In genomic region chr1:44652445-44653106, GRCh38 we compare ENCODE assay signal across 9 cellular contexts. TPM values are rescaled to one million over a fixed set of nuclear protein-coding genes. Genes with fewer than 3 reads are reported as not detected.
DNase-seq lines count a peak whose midpoint lies in the region; ATAC-seq, FAIRE-seq and TF ChIP-seq lines count a peak whose summit lies in the region.
"Had no signal": no experiment of that assay in that cellular context is flagged by ENCODE, and none has a peak within 500 bp of the region (broad histone marks: within the 10 kb centered on the region; RNA-seq: fewer than 3 reads in every experiment).

No MANE protein-coding gene starts in this region.

- WGBS in HepG2 (ENCODE audit: low lambda C conversion rate) = 62% methylated on average over 6 of the region's 7 CpGs

- ATAC-seq in HG02642 (IDR thresholded peaks at IDR 0.05; ENCODE audit: poor library complexity, unreplicated experiment) (peak; percentile 67), HepG2 (peak; percentile 81), HG02610 (IDR thresholded peaks at IDR 0.05; ENCODE audit: unreplicated experiment) (no peak)

- H3K79me2 ChIP-seq in HepG2 (ENCODE audit: insufficient read depth, low read length) = no peaks in the 10 kb centered on the region

- CTCF ChIA-PET in HepG2 (lab: Yijun Ruan, JAX; ENCODE audit: low intra/inter-chr PET ratio, low total read pairs) = interaction anchor here (1.7 to 2.1 kb wide), 2 partner anchors 43 to 45 kb away, joined by 4 to 18 read pairs; no protein-coding TSS in a partner anchor

- TF ChIP-seq EP300 in HepG2 (IDR thresholded peaks at IDR 0.05; ENCODE audit: low read depth in 2 of 2, low read length in 2 of 2) = no peak
- TF ChIP-seq EP300 in HepG2 (CRISPR knock-in tag; IDR thresholded peaks at IDR 0.05; ENCODE audit: borderline replicate concordance) = no peak

- no peaks in the 10 kb centered on the region for H3K9me3 ChIP-seq in HepG2 (ENCODE audit: low read length)

- DNase-seq in ELF-1 (ENCODE audit: low read depth, low spot score) (peak; percentile 85), NCI-H345 treated with DMSO at 0.1 percent for 48 hours (lab: John Stamatoyannopoulos, UW; ENCODE audit: unreplicated experiment) (peak; percentile 13), choroid plexus epithelial cell (ENCODE audit: low read depth) (peak; percentile 73), HepG2 (ENCODE audit: low spot score) (peak; percentile 46)
- DNase-seq in activated CD4-positive, alpha-beta T cell treated with anti-CD3 and anti-CD28 coated beads for 48 hours = peak; percentile 83
- DNase-seq in stimulated activated CD8-positive, alpha-beta memory T cell treated with anti-CD3 and anti-CD28 coated beads, Interleukin-12 subunit alpha, Interleukin-12 subunit beta, amount 100 ng/mL, for 1 hour (ENCODE audit: low read depth) = peak; percentile 59

- FAIRE-seq in HepG2 (lab: Jason Lieb, UNC) = peak; percentile 85

- H3K4me2 ChIP-seq in HepG2 (ENCODE audit: low read depth, low read length) = no peak overlapping the region

- H4K20me1 ChIP-seq in HepG2 (ENCODE audit: insufficient read depth, low read length) = no peaks in the 10 kb centered on the region

- H3K36me3 ChIP-seq in HepG2 (replicated peaks in 1 of 2; ENCODE audit: control insufficient read depth in 1 of 2, insufficient read depth in 2 of 2, low read length in 2 of 2) = peaks cover 29 to 43% of the 10 kb centered on the region in 2 experiments

- H2AFZ ChIP-seq in HepG2 (ENCODE audit: low read length) = no peak overlapping the region

- H3K9ac ChIP-seq in HepG2 (ENCODE audit: insufficient read depth, low read depth, low read length) = no peak overlapping the region

- peak; percentile 88 for TF ChIP-seq RAD21 in HepG2 (CRISPR knock-in tag; IDR thresholded peaks at IDR 0.05)

- intact Hi-C loops in HepG2 (cut with micrococcal nuclease; ENCODE audit: unreplicated experiment) = loop anchor here (1.0 to 5.0 kb wide), 3 partner anchors 43 to 274 kb away; no protein-coding TSS in a partner anchor

- TF ChIP-seq POLR2A in HepG2 (IDR thresholded peaks at IDR 0.05; ENCODE audit: insufficient read depth in 1 of 2, low read depth in 2 of 2, low read length in 2 of 2) = 0 out of 4 replicates have a peak, but pooled peaks of 1 of the 2 experiments have one; percentile 7

- no peak overlapping the region for H3K4me3 ChIP-seq in choroid plexus epithelial cell (ENCODE audit: low read depth, low read length)
- no peak overlapping the region for H3K4me3 ChIP-seq in HepG2 (replicated peaks in 1 of 3; ENCODE audit: insufficient read depth in 1 of 3, low read depth in 2 of 3, low read length in 3 of 3)

- TF ChIP-seq CTCF in choroid plexus epithelial cell (conservative IDR thresholded peaks at IDR 0.05; ENCODE audit: low read depth, low read length) (peak; percentile 95), HepG2 (CRISPR knock-in tag; IDR thresholded peaks at IDR 0.05) (peak; percentile 96)

- POLR2A ChIA-PET in HepG2 (lab: Yijun Ruan, JAX) = interaction anchor here (0.8 to 3.7 kb wide), 7 partner anchors 8 to 78 kb away, joined by 3 to 25 read pairs (median 4); partner anchors contain the start of genes ARMH1, RNU5D-1 and TMEM53

- H3K27me3 ChIP-seq in HepG2 (ENCODE audit: control insufficient read depth in 1 of 2, insufficient read depth in 2 of 2, low read length in 2 of 2) = no peaks in the 10 kb centered on the region

- peaks cover 21% of the 10 kb centered on the region for H3K4me1 ChIP-seq in HepG2 (ENCODE audit: insufficient read depth, low read length)

- in situ Hi-C loops in HepG2 (cut with HindIII; ENCODE audit: extremely low pct_ligation_motif_present, low pct_unique_long_range_greater_than_20kb) = loop anchor here (5.0 kb wide), 1 partner anchor 45 kb away; no protein-coding TSS in a partner anchor

- no TSS peak for BruUV-seq in HepG2 (replicated peaks; lab: Mats Ljungman, UMichigan)

- no peak overlapping the region for H3K27ac ChIP-seq in HepG2 (ENCODE audit: extremely low read length, insufficient read depth, low read length)

TF ChIP-seq in HepG2, 621 proteins besides CTCF, POLR2A, EP300 and RAD21 (continues in another document):
- TF ChIP-seq ZFP91 (CRISPR knock-in tag; IDR thresholded peaks at IDR 0.05; ENCODE audit: borderline replicate concordance) = 0 out of 2 replicates have a peak, but pooled peaks have one; percentile 16

RNA-seq across cellular contexts. Expression of gene TMEM53, which starts 21.7 kb away (rescaled TPM):
- 12.6 and 13.8 TPM in 2 replicates for total RNA-seq in HepG2 (2016; rRNA removed; fragmentation: Illumina TruSeq; extraction: Trizol)
- 9.7 and 10.8 TPM in 2 replicates for total RNA-seq in HepG2 (2016; cell fraction: cytosol; rRNA removed; fragmentation: Illumina TruSeq; extraction: Trizol; ENCODE audit: low read depth)
- 11.0 and 12.5 TPM in 2 replicates for total RNA-seq in HepG2 (2016; cell fraction: insoluble cytoplasmic fraction; rRNA removed; fragmentation: Illumina TruSeq; extraction: Trizol)
- total RNA-seq in HepG2 (2016; cell fraction: membrane; rRNA removed; fragmentation: Illumina TruSeq; extraction: Trizol) = 11.8 and 17.4 TPM in 2 replicates
- 5.8 and 7.3 TPM in 2 replicates for total RNA-seq in HepG2 (2016; cell fraction: nucleus; rRNA removed; fragmentation: Illumina TruSeq; extraction: Trizol)
- 20.2 and 22.3 TPM in 2 replicates for polyA plus RNA-seq in HepG2 (2011; rRNA removed)
- polyA plus RNA-seq in HepG2 (2011; cell fraction: cytosol; rRNA removed) = 23.3 and 31.3 TPM in 2 replicates
- polyA plus RNA-seq in HepG2 (2011; cell fraction: nucleus; rRNA removed) = 16.1 and 17.2 TPM in 2 replicates
- 14.0 and 14.1 TPM in 2 replicates for polyA plus RNA-seq in HepG2 (2012)
- polyA plus RNA-seq in HepG2 (2016; cell fraction: cytosol; fragmentation: Illumina TruSeq; extraction: Trizol; ENCODE audit: low read depth) = 17.0 and 20.1 TPM in 2 replicates
- 14.9 and 21.4 TPM in 2 replicates for polyA plus RNA-seq in HepG2 (2016; cell fraction: insoluble cytoplasmic fraction; fragmentation: Illumina TruSeq; extraction: Trizol; ENCODE audit: low read depth)
- 17.6 and 20.4 TPM in 2 replicates for polyA plus RNA-seq in HepG2 (2016; cell fraction: membrane; fragmentation: Illumina TruSeq; extraction: Trizol; ENCODE audit: low read depth)
- polyA plus RNA-seq in HepG2 (2016; cell fraction: nucleus; fragmentation: Illumina TruSeq; extraction: Trizol; ENCODE audit: insufficient read depth, low read depth) = 14.6 and 19.8 TPM in 2 replicates
- polyA minus RNA-seq in HepG2 (2011; rRNA and poly(A)+ RNA removed; ENCODE audit: low replicate concordance) = 19.3 and 62.1 TPM in 2 replicates
- polyA minus RNA-seq in HepG2 (2011; cell fraction: cytosol; rRNA and poly(A)+ RNA removed) = 18.5 and 20.3 TPM in 2 replicates
- 5.9 and 6.3 TPM in 2 replicates for polyA minus RNA-seq in HepG2 (2011; cell fraction: nucleus; rRNA and poly(A)+ RNA removed)

RNA-seq across cellular contexts. Expression of gene ARMH1, which starts 21.9 kb away (rescaled TPM):
- total RNA-seq in HepG2 (2016; rRNA removed; fragmentation: Illumina TruSeq; extraction: Trizol) = not detected in 2 replicates
- total RNA-seq in HepG2 (2016; cell fraction: cytosol; rRNA removed; fragmentation: Illumina TruSeq; extraction: Trizol; ENCODE audit: low read depth) = not detected in 2 replicates
- total RNA-seq in HepG2 (2016; cell fraction: insoluble cytoplasmic fraction; rRNA removed; fragmentation: Illumina TruSeq; extraction: Trizol) = 0.35 TPM in 1 of 2 replicates, not detected in the other
- not detected in 2 replicates for total RNA-seq in HepG2 (2016; cell fraction: membrane; rRNA removed; fragmentation: Illumina TruSeq; extraction: Trizol)
- not detected in 2 replicates for total RNA-seq in HepG2 (2016; cell fraction: nucleus; rRNA removed; fragmentation: Illumina TruSeq; extraction: Trizol)
- 0.69 and 1.1 TPM in 2 replicates for polyA plus RNA-seq in HepG2 (2011; rRNA removed)
- 0.37 and 0.52 TPM in 2 replicates for polyA plus RNA-seq in HepG2 (2011; cell fraction: cytosol; rRNA removed)
- polyA plus RNA-seq in HepG2 (2011; cell fraction: nucleus; rRNA removed) = 5.8 and 7.5 TPM in 2 replicates
- polyA plus RNA-seq in HepG2 (2012) = 0.35 and 1.7 TPM in 2 replicates
- polyA plus RNA-seq in HepG2 (2016; cell fraction: cytosol; fragmentation: Illumina TruSeq; extraction: Trizol; ENCODE audit: low read depth) = not detected in 2 replicates
- polyA plus RNA-seq in HepG2 (2016; cell fraction: insoluble cytoplasmic fraction; fragmentation: Illumina TruSeq; extraction: Trizol; ENCODE audit: low read depth) = not detected in 2 replicates
- not detected in 2 replicates for polyA plus RNA-seq in HepG2 (2016; cell fraction: membrane; fragmentation: Illumina TruSeq; extraction: Trizol; ENCODE audit: low read depth)
- not detected in 2 replicates for polyA plus RNA-seq in HepG2 (2016; cell fraction: nucleus; fragmentation: Illumina TruSeq; extraction: Trizol; ENCODE audit: insufficient read depth, low read depth)
- polyA minus RNA-seq in HepG2 (2011; rRNA and poly(A)+ RNA removed; ENCODE audit: low replicate concordance) = 2.2 TPM in 1 of 2 replicates, not detected in the other
- not detected in 2 replicates for polyA minus RNA-seq in HepG2 (2011; cell fraction: cytosol; rRNA and poly(A)+ RNA removed)
- 1.7 TPM in 1 of 2 replicates, not detected in the other for polyA minus RNA-seq in HepG2 (2011; cell fraction: nucleus; rRNA and poly(A)+ RNA removed)
- total RNA-seq: glomerular endothelial cell had no signal

Comparison
In these comparisons a context has a peak if more than half of its experiments do, and no peak if none do; other contexts are left out.
1. DNase-seq: peak in every context shown above with its lines; median percentile 85 in ELF-1; 83 in activated CD4-positive, alpha-beta T cell treated with anti-CD3 and anti-CD28 coated beads for 48 hours; 73 in choroid plexus epithelial cell; 59 in stimulated activated CD8-positive, alpha-beta memory T cell treated with anti-CD3 and anti-CD28 coated beads, Interleukin-12 subunit alpha, Interleukin-12 subunit beta, amount 100 ng/mL, for 1 hour; 46 in HepG2; 13 in NCI-H345 treated with DMSO at 0.1 percent for 48 hours.